Comparison of ENCODE assay signal across 8 cellular contexts in genomic region chr19:11242864-11243797, GRCh38. TPM values are rescaled to one million over a fixed set of nuclear protein-coding genes. Genes with fewer than 3 reads are reported as not detected.
DNase-seq lines count a peak whose midpoint lies in the region; ATAC-seq, FAIRE-seq and TF ChIP-seq lines count a peak whose summit lies in the region.

No MANE protein-coding gene starts in this region.

- peak; percentile 92 for FAIRE-seq in GM12891 (lab: Jason Lieb, UNC)

- H3K27ac ChIP-seq in 22Rv1 (no peak overlapping the region), VCaP (no peak overlapping the region), brain microvascular endothelial cell (no peak overlapping the region)

- in situ Hi-C loops in brain microvascular endothelial cell (cut with HindIII; ENCODE audit: low pct_ligation_motif_present, low sequenced_read_pairs) = no loop called here

- H3K4me3 ChIP-seq in brain microvascular endothelial cell (ENCODE audit: low read depth, low read length) = no peak overlapping the region

- TF ChIP-seq CTCF in 22Rv1 (IDR thresholded peaks at IDR 0.05) = peak; percentile 98
- peak; percentile 67 for TF ChIP-seq CTCF in VCaP (conservative IDR thresholded peaks at IDR 0.05)
- peak; percentile 83 for TF ChIP-seq CTCF in brain microvascular endothelial cell (IDR thresholded peaks at IDR 0.05; ENCODE audit: low read depth, low read length, missing control alignments)

- no peaks in the 10 kb centered on the region for H3K27me3 ChIP-seq in brain microvascular endothelial cell (replicated peaks)

- DNase-seq in GM12891 (ENCODE audit: insufficient read length, low spot score) (peak; percentile 99), NAMALWA (ENCODE audit: low spot score) (peak; percentile 80), brain microvascular endothelial cell (peak; percentile 83), inferior parietal cortex (ENCODE audit: extremely low spot score) (peak; percentile 59)
- DNase-seq in stimulated activated CD4-positive, alpha-beta T cell treated with anti-CD3 and anti-CD28 coated beads, Interleukin-12 subunit alpha, Interleukin-12 subunit beta, amount 100 ng/mL, for 48 hours (ENCODE audit: low read depth in 2 of 3, low spot score in 1 of 3) = peak; percentile 74 to 93 (median 87)

- no peak for ATAC-seq in HG02870 (IDR thresholded peaks at IDR 0.05; ENCODE audit: unreplicated experiment)

- no peak for TF ChIP-seq POLR2A in GM12891 (IDR thresholded peaks at IDR 0.05; ENCODE audit: low read depth, low read length)

- H3K36me3 ChIP-seq in brain microvascular endothelial cell (replicated peaks) = peaks cover 5% of the 10 kb centered on the region

TF ChIP-seq in GM12891, 5 proteins besides CTCF, POLR2A, EP300 and RAD21:
- no peak for TF ChIP-seq PAX5 (IDR thresholded peaks at IDR 0.05; ENCODE audit: insufficient read depth, low read length, severe bottlenecking)
- TF ChIP-seq POLR2AphosphoS5 (IDR thresholded peaks at IDR 0.05; ENCODE audit: low read depth, low read length) = no peak
- TF ChIP-seq SPI1 (IDR thresholded peaks at IDR 0.05; ENCODE audit: low read depth, low read length) = no peak
- TF ChIP-seq POU2F2 (IDR thresholded peaks at IDR 0.05; ENCODE audit: low read depth, low read length) = no peak
- no peak for TF ChIP-seq TAF1 (IDR thresholded peaks at IDR 0.05; ENCODE audit: low read depth, low read length)

RNA-seq across cellular contexts. Expression of gene ANGPTL8, which starts 3.7 kb away (rescaled TPM):
- not detected for polyA plus RNA-seq in GM12891 (2012; ENCODE audit: low read depth, missing spikeins)

RNA-seq across cellular contexts. Expression of gene DOCK6, which starts 19.2 kb away (rescaled TPM):
- polyA plus RNA-seq in GM12891 (2012; ENCODE audit: low read depth, missing spikeins) = 11.7 TPM

RNA-seq across cellular contexts. Expression of gene KANK2, which starts 45.8 kb away (rescaled TPM):
- polyA plus RNA-seq in GM12891 (2012; ENCODE audit: low read depth, missing spikeins) = 13.2 TPM

RNA-seq across cellular contexts. Expression of gene TSPAN16, which starts 52.8 kb away (rescaled TPM):
- polyA plus RNA-seq in GM12891 (2012; ENCODE audit: low read depth, missing spikeins) = not detected
